Comparison of ENCODE assay signal across 1 cellular context in genomic region chr17:76445697-76446448, GRCh38.
TF ChIP-seq lines count a peak whose summit lies in the region.

No MANE protein-coding gene starts in this region.

TF ChIP-seq in SK-N-SH, 30 proteins besides CTCF, POLR2A, EP300 and RAD21 (continued from another document):
- no peak for TF ChIP-seq ZBTB33 (IDR thresholded peaks at IDR 0.05; ENCODE audit: borderline replicate concordance, low read depth)
